ENCODE assay signal across 19 cellular contexts in the genomic region with DNA sequence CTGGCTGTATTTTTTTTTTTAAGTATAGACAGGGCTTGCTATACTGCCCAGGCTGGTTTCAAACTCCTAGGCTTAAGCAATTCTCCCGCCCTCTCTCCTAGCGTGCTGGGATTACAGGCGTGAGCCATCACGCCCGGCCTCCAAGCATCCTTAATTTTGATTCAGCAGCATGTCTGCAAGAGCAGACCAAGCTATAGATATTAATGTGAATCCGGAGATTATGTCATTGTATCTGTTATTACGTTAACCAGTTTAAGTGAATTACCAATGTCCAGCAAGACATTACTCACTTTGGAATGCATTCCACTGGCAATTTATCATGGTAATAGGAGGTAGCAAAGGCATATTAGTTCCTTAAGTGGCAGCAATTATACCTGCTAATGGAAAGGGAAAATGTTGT.
"Had no signal": no experiment of that assay in that cellular context is flagged by ENCODE, and none has a peak within 500 bp of the region (broad histone marks: within the 10 kb centered on the region; RNA-seq: fewer than 3 reads in every experiment).

No MANE protein-coding gene starts in this region.

- H2AFZ ChIP-seq: hepatocyte had no signal

- H3K4me2 ChIP-seq: hepatocyte had no signal

- H3K4me3 ChIP-seq: hepatocyte, psoas muscle, right lobe of liver, tibial artery, upper lobe of left lung, uterus had no signal

- H3K27ac ChIP-seq: foreskin keratinocyte, hepatocyte, psoas muscle, right lobe of liver, tibial artery, upper lobe of left lung, uterus had no signal

- H3K27me3 Mint-ChIP-seq: dendritic cell treated with granulocyte-macrophage colony-stimulating factor and Interleukin-4, amounts not matched to agents 40 ng/mL and 50 ng/mL, for 4 days; effector memory CD8-positive, alpha-beta T cell; naive thymus-derived CD4-positive, alpha-beta T cell; stimulated activated memory B cell treated with anti-CD40 and anti-IgM and Interleukin-4, amounts not matched to agents 10 μg/mL and 1 μg/mL and 100 μg/mL, for 72 hours; stimulated activated naive CD8-positive, alpha-beta T cell treated with anti-CD3 and anti-CD28 coated beads, Interleukin-15, Interleukin-2, amounts not matched to agents 100 ng/mL and 50 ng/mL, for 24 hours had no signal

- H3K9me3 Mint-ChIP-seq: dendritic cell treated with granulocyte-macrophage colony-stimulating factor and Interleukin-4, amounts not matched to agents 40 ng/mL and 50 ng/mL, for 4 days; effector memory CD8-positive, alpha-beta T cell; nephron progenitor cell; stimulated activated memory B cell treated with anti-CD40 and anti-IgM and Interleukin-4, amounts not matched to agents 10 μg/mL and 1 μg/mL and 100 μg/mL, for 72 hours; stimulated activated naive CD8-positive, alpha-beta T cell treated with anti-CD3 and anti-CD28 coated beads, Interleukin-15, Interleukin-2, amounts not matched to agents 100 ng/mL and 50 ng/mL, for 24 hours had no signal

- H3K27me3 ChIP-seq: foreskin keratinocyte, hepatocyte, right lobe of liver, tibial artery, upper lobe of left lung, uterus had no signal

- H3K36me3 ChIP-seq: right lobe of liver, tibial artery, upper lobe of left lung, uterus had no signal

- H3K79me2 ChIP-seq: hepatocyte had no signal

- H3K27ac Mint-ChIP-seq: dendritic cell treated with granulocyte-macrophage colony-stimulating factor and Interleukin-4, amounts not matched to agents 40 ng/mL and 50 ng/mL, for 4 days; effector memory CD8-positive, alpha-beta T cell; naive thymus-derived CD4-positive, alpha-beta T cell; nephron progenitor cell; stimulated activated memory B cell treated with anti-CD40 and anti-IgM and Interleukin-4, amounts not matched to agents 10 μg/mL and 1 μg/mL and 100 μg/mL, for 72 hours; stimulated activated naive CD8-positive, alpha-beta T cell treated with anti-CD3 and anti-CD28 coated beads, Interleukin-15, Interleukin-2, amounts not matched to agents 100 ng/mL and 50 ng/mL, for 24 hours had no signal

- H3K4me1 Mint-ChIP-seq: nephron progenitor cell; stimulated activated memory B cell treated with anti-CD40 and anti-IgM and Interleukin-4, amounts not matched to agents 10 μg/mL and 1 μg/mL and 100 μg/mL, for 72 hours had no signal

- DNase-seq: effector memory CD8-positive, alpha-beta T cell; head of caudate nucleus; mammary epithelial cell; naive thymus-derived CD4-positive, alpha-beta T cell; nephron progenitor cell; psoas muscle; retina; right lobe of liver; stimulated activated CD4-positive, alpha-beta T cell treated with anti-CD3 and anti-CD28 coated beads, Interleukin-15, amount 100 ng/mL, for 24 hours; stimulated activated CD4-positive, alpha-beta T cell treated with anti-CD3 and anti-CD28 coated beads, Interleukin-1b, Interleukin-23, amount 100 ng/mL, for 48 hours; stimulated activated CD4-positive, alpha-beta T cell treated with anti-CD3 and anti-CD28 coated beads, Interleukin-4, amount 100 ng/mL, for 24 hours; tibial artery; upper lobe of left lung; uterus had no signal

- H3K36me3 Mint-ChIP-seq: stimulated activated memory B cell treated with anti-CD40 and anti-IgM and Interleukin-4, amounts not matched to agents 10 μg/mL and 1 μg/mL and 100 μg/mL, for 72 hours had no signal

- H3K4me3 Mint-ChIP-seq: dendritic cell treated with granulocyte-macrophage colony-stimulating factor and Interleukin-4, amounts not matched to agents 40 ng/mL and 50 ng/mL, for 4 days; effector memory CD8-positive, alpha-beta T cell; naive thymus-derived CD4-positive, alpha-beta T cell; nephron progenitor cell; stimulated activated memory B cell treated with anti-CD40 and anti-IgM and Interleukin-4, amounts not matched to agents 10 μg/mL and 1 μg/mL and 100 μg/mL, for 72 hours; stimulated activated naive CD8-positive, alpha-beta T cell treated with anti-CD3 and anti-CD28 coated beads, Interleukin-15, Interleukin-2, amounts not matched to agents 100 ng/mL and 50 ng/mL, for 24 hours had no signal

- H3K9me3 ChIP-seq: psoas muscle, right lobe of liver, tibial artery, upper lobe of left lung, uterus had no signal

- H3K4me1 ChIP-seq: foreskin keratinocyte, psoas muscle, right lobe of liver, tibial artery, uterus had no signal
